8 cellular contexts compared by ENCODE assay signal in the genomic region with DNA sequence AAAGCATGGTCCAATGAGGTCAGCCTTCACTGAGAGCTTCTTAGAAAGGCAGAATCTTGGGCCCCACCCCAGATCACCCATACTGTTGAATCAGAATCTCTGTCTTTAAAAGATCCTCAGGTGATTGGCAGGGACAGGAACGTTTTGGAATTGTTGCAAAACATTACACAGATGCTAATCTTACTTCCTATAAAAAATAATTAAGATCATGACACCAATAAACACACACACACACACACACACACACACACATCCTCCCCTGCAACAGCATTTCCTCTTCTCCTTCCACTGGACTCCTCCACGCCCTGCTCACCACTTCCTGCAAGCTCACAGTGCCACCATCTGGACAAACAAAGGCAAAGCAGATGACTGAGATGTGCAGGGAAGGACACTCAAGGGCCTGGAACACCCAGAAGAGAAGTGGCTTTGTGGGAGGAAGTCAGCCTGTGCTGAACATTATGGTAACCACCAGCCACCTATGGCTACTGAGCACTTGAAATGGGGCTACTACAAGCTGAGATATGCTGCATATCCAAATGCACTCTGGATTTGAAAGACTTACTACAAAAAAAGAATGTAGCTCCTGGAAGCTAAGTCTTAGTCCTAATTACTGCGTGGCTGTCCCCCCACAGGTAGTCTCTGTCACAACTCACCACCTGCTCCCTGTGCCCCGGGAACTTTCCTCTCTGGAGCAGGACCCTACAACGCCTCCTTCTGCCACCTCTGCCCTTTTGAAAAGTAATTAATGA.
DNase-seq lines count a peak whose midpoint lies in the region; ATAC-seq and TF ChIP-seq lines count a peak whose summit lies in the region.

No MANE protein-coding gene starts in this region.

- peaks cover 0 to 3% (median 0%) of the 10 kb centered on the region in 45 donors for H3K27me3 ChIP-seq in dorsolateral prefrontal cortex

- H3K4me3 ChIP-seq in dorsolateral prefrontal cortex, result no peak overlapping the region

- peak; percentile 55 to 90 (median 79) for TF ChIP-seq CTCF in dorsolateral prefrontal cortex (IDR thresholded peaks at IDR 0.05 in 54 of 56, conservative IDR thresholded peaks at IDR 0.05 in 2 of 56; ENCODE audit: low read depth in 1 of 56, partially characterized antibody in 56 of 56)

- DNase-seq in CMK (ENCODE audit: low read depth), result peak; percentile 98
- DNase-seq in NCI-H748 (lab: John Stamatoyannopoulos, UW; ENCODE audit: unreplicated experiment), result peak; percentile 83
- peak; percentile 54 to 55 for DNase-seq in activated CD4-positive, alpha-beta T cell treated with anti-CD3 and anti-CD28 coated beads, Interleukin-2, amount 50 U/mL, for 4 hours
- peak in 9 of 10 donors; percentile 75 to 86 (median 80) for DNase-seq in dorsolateral prefrontal cortex
- peak; percentile 98 for DNase-seq in medulla oblongata (ENCODE audit: extremely low spot score)
- DNase-seq in stimulated activated CD8-positive, alpha-beta memory T cell treated with anti-CD3 and anti-CD28 coated beads, Interleukin-2, amount 100 ng/mL, for 1 hour (ENCODE audit: low read depth in 2 of 2), result peak; percentile 44 to 50

- peak overlapping the region in 29 of 59 donors; percentile 2 to 95 (median 56) for H3K27ac ChIP-seq in dorsolateral prefrontal cortex

- intact Hi-C loops in dorsolateral prefrontal cortex (cut with DNase I), result loop anchor here (1.0 to 5.0 kb wide), 3 partner anchors 163 to 984 kb away; no protein-coding TSS in a partner anchor

- ATAC-seq in GM19463 (IDR thresholded peaks at IDR 0.05; ENCODE audit: unreplicated experiment) (peak; percentile 76), HG03571 (IDR thresholded peaks at IDR 0.05; ENCODE audit: unreplicated experiment) (peak; percentile 82)

Comparison
In these comparisons a context has a peak if more than half of its experiments do, and no peak if none do; other contexts are left out.
1. DNase-seq: peak in every context shown above with its lines; median percentile 98 in CMK; 98 in medulla oblongata; 83 in NCI-H748; 80 in dorsolateral prefrontal cortex; 54 in activated CD4-positive, alpha-beta T cell treated with anti-CD3 and anti-CD28 coated beads, Interleukin-2, amount 50 U/mL, for 4 hours; 47 in stimulated activated CD8-positive, alpha-beta memory T cell treated with anti-CD3 and anti-CD28 coated beads, Interleukin-2, amount 100 ng/mL, for 1 hour.